15 cellular contexts compared by ENCODE assay signal in genomic region chr5:104344809-104345512, GRCh38.
A peak's percentile ranks its signal among the peaks of the same experiment; 100 is the strongest.
DNase-seq lines count a peak whose midpoint lies in the region; ATAC-seq lines count a peak whose summit lies in the region.
"Had no signal": no experiment of that assay in that cellular context is flagged by ENCODE, and none has a peak within 500 bp of the region (broad histone marks: within the 10 kb centered on the region; RNA-seq: fewer than 3 reads in every experiment).

No MANE protein-coding gene starts in this region.

- no peaks in the 10 kb centered on the region for H3K4me1 Mint-ChIP-seq in effector memory CD8-positive, alpha-beta T cell (ENCODE audit: low read depth in 2 of 2)

- no peaks in the 10 kb centered on the region for H3K36me3 Mint-ChIP-seq in effector memory CD8-positive, alpha-beta T cell (ENCODE audit: insufficient read depth)

- H3K9ac ChIP-seq in skeletal muscle satellite cell (ENCODE audit: low read depth, low read length) = peak overlapping the region; percentile 57

- peak; percentile 29 for DNase-seq in NCI-H2227 (lab: John Stamatoyannopoulos, UW; ENCODE audit: unreplicated experiment)
- DNase-seq in NCI-H2227 treated with DMSO at 0.1 percent for 48 hours (lab: John Stamatoyannopoulos, UW) = no peak
- peak; percentile 2 for DNase-seq in UCSD-AML1 (lab: John Stamatoyannopoulos, UW; ENCODE audit: unreplicated experiment)
- peak; percentile 61 for DNase-seq in fibroblast of peridontal ligament (ENCODE audit: extremely low read depth)
- DNase-seq in effector memory CD8-positive, alpha-beta T cell = no peak
- DNase-seq in activated CD4-positive, alpha-beta T cell treated with anti-CD3 and anti-CD28 coated beads for 4 hours = no peak
- DNase-seq: activated CD4-positive, alpha-beta T cell treated with anti-CD3 and anti-CD28 coated beads, Interleukin-2, amount 50 U/mL, for 1 hour; activated gamma-delta T cell; heart right ventricle; lower lobe of right lung; NCI-H446 treated with DMSO at 0.1 percent for 48 hours; psoas muscle had no signal

- peaks cover 20% of the 10 kb centered on the region for H3K4me1 ChIP-seq in skeletal muscle satellite cell (ENCODE audit: control insufficient read depth, insufficient read depth, low read length)
- H3K4me1 ChIP-seq: heart right ventricle, lower lobe of right lung, psoas muscle had no signal

- peak overlapping the region; percentile 74 for H3K4me2 ChIP-seq in skeletal muscle satellite cell (ENCODE audit: low read length)

- no peak for ATAC-seq in GM18861 (IDR thresholded peaks at IDR 0.05; ENCODE audit: unreplicated experiment)
- ATAC-seq in effector memory CD8-positive, alpha-beta T cell (replicated peaks) = no peak
- ATAC-seq: heart right ventricle, lower lobe of right lung had no signal

- H3K36me3 ChIP-seq in skeletal muscle satellite cell (ENCODE audit: insufficient read depth, low read length) = no peaks in the 10 kb centered on the region
- H3K36me3 ChIP-seq: heart right ventricle, lower lobe of right lung had no signal

- H3K9me3 ChIP-seq in skeletal muscle satellite cell (replicated peaks; ENCODE audit: low read length) = no peaks in the 10 kb centered on the region
- H3K9me3 ChIP-seq: heart right ventricle, lower lobe of right lung, psoas muscle had no signal

- peak overlapping the region; percentile 51 for H3K4me3 ChIP-seq in skeletal muscle satellite cell (ENCODE audit: low read length)
- H3K4me3 ChIP-seq: heart right ventricle, lower lobe of right lung, psoas muscle, SK-N-MC had no signal

- H3K27me3 ChIP-seq in skeletal muscle satellite cell (ENCODE audit: control insufficient read depth, insufficient read depth, low read length) = no peaks in the 10 kb centered on the region
- H3K27me3 ChIP-seq: heart right ventricle had no signal

- H3K27me3 Mint-ChIP-seq in effector memory CD8-positive, alpha-beta T cell = no peaks in the 10 kb centered on the region

- peaks cover 5 to 14% of the 10 kb centered on the region in 2 donors for H3K9me3 Mint-ChIP-seq in effector memory CD8-positive, alpha-beta T cell

- no peak overlapping the region for H3K4me3 Mint-ChIP-seq in effector memory CD8-positive, alpha-beta T cell

- no peak overlapping the region for H3K27ac Mint-ChIP-seq in effector memory CD8-positive, alpha-beta T cell

Comparison
In these comparisons a context has a peak if more than half of its experiments do, and no peak if none do; other contexts are left out.
1. DNase-seq: peak in NCI-H2227 (single experiment), UCSD-AML1 (single experiment) and fibroblast of peridontal ligament (single experiment); none in NCI-H2227 treated with DMSO at 0.1 percent for 48 hours (single experiment), effector memory CD8-positive, alpha-beta T cell (0 of 3) and activated CD4-positive, alpha-beta T cell treated with anti-CD3 and anti-CD28 coated beads for 4 hours (0 of 2).